ENCODE assay signal across 8 cellular contexts in genomic region chr1:243227596-243227995, GRCh38.
"Had no signal": no experiment of that assay in that cellular context is flagged by ENCODE, and none has a peak within 500 bp of the region (broad histone marks: within the 10 kb centered on the region; RNA-seq: fewer than 3 reads in every experiment).

No MANE protein-coding gene starts in this region.

- ATAC-seq: GM12878 had no signal

- H3K4me3 ChIP-seq: GM12878 had no signal

- FAIRE-seq: G401.6, GM12878, GM12891, GM12892, GM18507, GM19239 had no signal

- DNase-seq: GDM1, GF-D8 had no signal
